In the genomic region with DNA sequence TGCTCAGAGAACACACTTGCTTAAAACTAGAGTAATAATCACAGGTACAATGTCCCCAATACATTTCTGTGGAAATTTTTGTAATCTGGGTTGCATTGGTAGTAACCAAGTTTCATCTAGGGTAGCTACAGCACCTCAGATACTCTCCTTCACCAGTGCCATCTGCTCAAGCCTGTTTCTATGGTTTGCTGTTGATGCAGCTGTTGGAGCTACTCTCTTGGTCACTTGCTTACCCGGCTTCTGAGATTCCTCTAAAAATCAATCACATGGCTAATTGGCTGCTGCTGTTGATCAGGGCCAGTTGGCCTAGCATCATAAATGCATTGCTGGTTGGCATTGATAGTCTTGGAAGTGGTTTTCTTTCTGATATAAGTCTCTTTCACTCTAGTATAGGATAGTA, we compare ENCODE assay signal across 20 cellular contexts.
A peak's percentile ranks its signal among the peaks of the same experiment; 100 is the strongest.
DNase-seq lines count a peak whose midpoint lies in the region; ATAC-seq and TF ChIP-seq lines count a peak whose summit lies in the region.
"Had no signal": no experiment of that assay in that cellular context is flagged by ENCODE, and none has a peak within 500 bp of the region (broad histone marks: within the 10 kb centered on the region; RNA-seq: fewer than 3 reads in every experiment).

No MANE protein-coding gene starts in this region.

- peaks cover 24% of the 10 kb centered on the region for H3K9me3 Mint-ChIP-seq in nephron
- H3K9me3 Mint-ChIP-seq in activated CD4-positive, alpha-beta memory T cell treated with anti-CD3 and anti-CD28 coated beads for 36 hours: peaks cover 7% of the 10 kb centered on the region

- peaks cover 21% of the 10 kb centered on the region for H3K4me1 Mint-ChIP-seq in nephron
- no peaks in the 10 kb centered on the region for H3K4me1 Mint-ChIP-seq in activated CD4-positive, alpha-beta memory T cell treated with anti-CD3 and anti-CD28 coated beads for 36 hours (ENCODE audit: low read depth)
- H3K4me1 Mint-ChIP-seq: IgD-negative memory B cell had no signal

- DNase-seq in LHCN-M2 (ENCODE audit: low read depth): peak; percentile 78
- no peak for DNase-seq in GM03348 (ENCODE audit: low spot score)
- DNase-seq in activated CD4-positive, alpha-beta memory T cell treated with anti-CD3 and anti-CD28 coated beads for 36 hours: no peak
- DNase-seq: DMS53, NCI-H1092, NCI-H1417 treated with DMSO at 0.1 percent for 48 hours, NCI-H187, NCI-H2081 treated with DMSO at 0.1 percent for 48 hours, NCI-H2171, NCI-H226, NCI-H774, SHP77 had no signal

- peak overlapping the region in 2 of 3 experiments; percentile 3 to 47 for H3K27ac Mint-ChIP-seq in nephron
- no peak overlapping the region for H3K27ac Mint-ChIP-seq in activated CD4-positive, alpha-beta memory T cell treated with anti-CD3 and anti-CD28 coated beads for 36 hours
- H3K27ac Mint-ChIP-seq: CD14-positive monocyte, IgD-negative memory B cell had no signal

- H3K36me3 Mint-ChIP-seq in nephron (ENCODE audit: low read depth): peaks cover 28% of the 10 kb centered on the region
- H3K36me3 Mint-ChIP-seq in activated CD4-positive, alpha-beta memory T cell treated with anti-CD3 and anti-CD28 coated beads for 36 hours: no peaks in the 10 kb centered on the region

- intact Hi-C loops in activated CD4-positive, alpha-beta memory T cell treated with anti-CD3 and anti-CD28 coated beads for 36 hours (cut with micrococcal nuclease): no loop called here

- no peaks in the 10 kb centered on the region for H3K27me3 Mint-ChIP-seq in nephron (ENCODE audit: low read depth)
- H3K27me3 Mint-ChIP-seq in activated CD4-positive, alpha-beta memory T cell treated with anti-CD3 and anti-CD28 coated beads for 36 hours: no peaks in the 10 kb centered on the region
- H3K27me3 Mint-ChIP-seq: IgD-negative memory B cell had no signal

- TF ChIP-seq CTCF in VCaP (conservative IDR thresholded peaks at IDR 0.05) (no peak), nephron (IDR thresholded peaks at IDR 0.05; ENCODE audit: unreplicated experiment in 3 of 3) (no peak)

- peak overlapping the region; percentile 23 for H3K27ac ChIP-seq in VCaP
- H3K27ac ChIP-seq: RWPE1 had no signal

- ATAC-seq in GM18517 (IDR thresholded peaks at IDR 0.05; ENCODE audit: unreplicated experiment): no peak
- no peak for ATAC-seq in GM21515 (IDR thresholded peaks at IDR 0.05; ENCODE audit: unreplicated experiment)
- ATAC-seq: HCT116 had no signal

- no peak overlapping the region for H3K4me3 Mint-ChIP-seq in nephron
- no peak overlapping the region for H3K4me3 Mint-ChIP-seq in activated CD4-positive, alpha-beta memory T cell treated with anti-CD3 and anti-CD28 coated beads for 36 hours
- H3K4me3 Mint-ChIP-seq: CD14-positive monocyte, IgD-negative memory B cell had no signal

- POLR2A ChIA-PET in activated CD4-positive, alpha-beta memory T cell treated with anti-CD3 and anti-CD28 coated beads for 36 hours (lab: Charles Lee): no interaction called here

- CTCF ChIA-PET in activated CD4-positive, alpha-beta memory T cell treated with anti-CD3 and anti-CD28 coated beads for 36 hours (lab: Charles Lee): no interaction called here
